Comparison of ENCODE assay signal across 13 cellular contexts in the genomic region with DNA sequence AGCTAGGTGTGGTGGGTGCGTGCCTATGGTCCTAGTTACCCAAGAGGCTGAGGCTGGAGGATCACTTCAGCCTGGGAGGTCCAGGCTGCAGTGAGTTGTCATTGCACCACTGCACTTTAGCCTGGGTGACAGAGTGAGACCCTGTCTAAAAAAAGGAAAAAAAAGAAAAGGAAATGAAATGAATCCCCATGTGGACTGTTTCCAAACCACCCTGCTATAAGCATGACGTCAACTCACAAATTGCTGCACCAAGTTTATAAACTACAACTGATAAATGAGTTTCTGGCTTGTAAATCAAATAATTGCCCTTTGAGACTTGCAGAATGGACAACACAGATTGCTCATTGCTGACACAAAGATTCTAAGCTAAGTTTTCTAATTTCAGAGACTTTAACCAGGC. TPM values are rescaled to one million over a fixed set of nuclear protein-coding genes. Genes with fewer than 3 reads are reported as not detected.
A peak's percentile ranks its signal among the peaks of the same experiment; 100 is the strongest.
DNase-seq lines count a peak whose midpoint lies in the region; ATAC-seq and TF ChIP-seq lines count a peak whose summit lies in the region.
"Had no signal": no experiment of that assay in that cellular context is flagged by ENCODE, and none has a peak within 500 bp of the region (broad histone marks: within the 10 kb centered on the region; RNA-seq: fewer than 3 reads in every experiment).

No MANE protein-coding gene starts in this region.

- TF ChIP-seq POLR2A in sigmoid colon (IDR thresholded peaks at IDR 0.05) = no peak

- ATAC-seq in T-helper 17 cell = no peak
- ATAC-seq: activated CD8-positive, alpha-beta memory T cell treated with anti-CD3 and anti-CD28 coated beads, Interleukin-2, amount 10 ng/mL, durations not matched to agents 7 days and 5 days; natural killer cell had no signal

- DNase-seq in EH (ENCODE audit: low read depth) (peak; percentile 89), amniotic stem cell (lab: John Stamatoyannopoulos, UW) (peak; percentile 48), cardiac muscle cell (ENCODE audit: low read depth in 1 of 2, low spot score in 1 of 2) (peak in 1 of 2 donors; percentile 76), sigmoid colon (no peak), NCI-H2227 treated with DMSO at 0.1 percent for 48 hours (lab: John Stamatoyannopoulos, UW) (no peak), T-helper 17 cell (no peak)
- no peak for DNase-seq in activated effector memory CD4-positive, alpha-beta T cell treated with Interleukin-2 at 50 U/mL for 16 hours
- no peak for DNase-seq in stimulated activated CD4-positive, alpha-beta T cell treated with anti-CD3 and anti-CD28 coated beads, Interleukin-4, amount 100 ng/mL, for 4 hours
- DNase-seq: activated CD8-positive, alpha-beta memory T cell treated with anti-CD3 and anti-CD28 coated beads, Interleukin-2, amount 10 ng/mL, durations not matched to agents 7 days and 5 days; natural killer cell; NCI-H526 treated with DMSO at 0.1 percent for 48 hours; RPMI8226; stimulated activated CD8-positive, alpha-beta memory T cell treated with anti-CD3 and anti-CD28 coated beads, Interleukin-4, amount 100 ng/mL, for 48 hours had no signal

- 54 to 67% methylated on average over 2 of the region's 2 CpGs for WGBS in sigmoid colon, 2 donors

- peak; percentile 27 to 63 (median 49) for TF ChIP-seq EP300 in sigmoid colon (IDR thresholded peaks at IDR 0.05)

- H3K4me3 Mint-ChIP-seq in T-helper 17 cell = no peak overlapping the region
- H3K4me3 Mint-ChIP-seq: activated CD8-positive, alpha-beta memory T cell treated with anti-CD3 and anti-CD28 coated beads, Interleukin-2, amount 10 ng/mL, durations not matched to agents 7 days and 5 days; natural killer cell had no signal

- H3K36me3 ChIP-seq in cardiac muscle cell = no peaks in the 10 kb centered on the region
- H3K36me3 ChIP-seq in sigmoid colon = no peaks in the 10 kb centered on the region

- TF ChIP-seq CTCF in cardiac muscle cell (IDR thresholded peaks at IDR 0.05; ENCODE audit: low read depth, low read length) = no peak
- no peak for TF ChIP-seq CTCF in sigmoid colon (IDR thresholded peaks at IDR 0.05)

- intact Hi-C loops in sigmoid colon (cut with DNase I) = loop anchor here (5.0 to 10.0 kb wide), 4 partner anchors 51 to 448 kb away; a partner anchor contains a TSS

- H3K4me3 ChIP-seq in cardiac muscle cell = no peak overlapping the region
- no peak overlapping the region for H3K4me3 ChIP-seq in sigmoid colon

- H3K4me1 ChIP-seq in cardiac muscle cell (ENCODE audit: low read depth) (peaks cover 18% of the 10 kb centered on the region), sigmoid colon (peaks cover 0 to 70% (median 58%) of the 10 kb centered on the region in 4 donors)

- H3K27me3 Mint-ChIP-seq in T-helper 17 cell = peaks cover 5% of the 10 kb centered on the region
- H3K27me3 Mint-ChIP-seq: activated CD8-positive, alpha-beta memory T cell treated with anti-CD3 and anti-CD28 coated beads, Interleukin-2, amount 10 ng/mL, durations not matched to agents 7 days and 5 days had no signal

- H3K27me3 ChIP-seq in cardiac muscle cell (no peaks in the 10 kb centered on the region), sigmoid colon (no peaks in the 10 kb centered on the region)

- H3K36me3 Mint-ChIP-seq in T-helper 17 cell (ENCODE audit: low read depth) = peaks cover 2% of the 10 kb centered on the region
- H3K36me3 Mint-ChIP-seq: activated CD8-positive, alpha-beta memory T cell treated with anti-CD3 and anti-CD28 coated beads, Interleukin-2, amount 10 ng/mL, durations not matched to agents 7 days and 5 days; natural killer cell had no signal

- H3K4me1 Mint-ChIP-seq in T-helper 17 cell = no peaks in the 10 kb centered on the region
- H3K4me1 Mint-ChIP-seq: activated CD8-positive, alpha-beta memory T cell treated with anti-CD3 and anti-CD28 coated beads, Interleukin-2, amount 10 ng/mL, durations not matched to agents 7 days and 5 days; natural killer cell had no signal

- H3K9me3 ChIP-seq in cardiac muscle cell (ENCODE audit: low read depth) (no peaks in the 10 kb centered on the region), sigmoid colon (no peaks in the 10 kb centered on the region), T-helper 17 cell (ENCODE audit: control insufficient read depth, low read length, poor library complexity, severe bottlenecking) (no peaks in the 10 kb centered on the region)

- no peak overlapping the region for H3K27ac Mint-ChIP-seq in T-helper 17 cell
- H3K27ac Mint-ChIP-seq: activated CD8-positive, alpha-beta memory T cell treated with anti-CD3 and anti-CD28 coated beads, Interleukin-2, amount 10 ng/mL, durations not matched to agents 7 days and 5 days; natural killer cell had no signal

- H3K27ac ChIP-seq in cardiac muscle cell = peak overlapping the region; percentile 89
- peak overlapping the region; percentile 81 to 89 (median 85) for H3K27ac ChIP-seq in sigmoid colon

RNA-seq across cellular contexts. Expression of a gene that starts 51.0 kb away (rescaled TPM):
- total RNA-seq in cardiac muscle cell (29.3 and 30.0 TPM in 2 replicates), sigmoid colon (10 to 100 TPM; 67.3 to 86.2 (median 78.3) TPM), T-helper 17 cell (10 to 100 TPM; 13.3 to 18.7 TPM)
- polyA plus RNA-seq in cardiac muscle cell (19.5 and 20.3 TPM in 2 replicates), sigmoid colon (10 to 100 TPM; 16.8 to 20.1 (median 17.4) TPM)

Comparison
In these comparisons a context has a peak if more than half of its experiments do, and no peak if none do; other contexts are left out.
1. DNase-seq: peak in EH (single experiment) and amniotic stem cell (single experiment); none in sigmoid colon (single experiment), activated effector memory CD4-positive, alpha-beta T cell treated with Interleukin-2 at 50 U/mL for 16 hours (single experiment), NCI-H2227 treated with DMSO at 0.1 percent for 48 hours (single experiment), stimulated activated CD4-positive, alpha-beta T cell treated with anti-CD3 and anti-CD28 coated beads, Interleukin-4, amount 100 ng/mL, for 4 hours (0 of 2) and T-helper 17 cell (0 of 3).